In genomic region chr6:15337584-15337981, GRCh38 we compare ENCODE assay signal across 18 cellular contexts.
DNase-seq lines count a peak whose midpoint lies in the region; ATAC-seq and TF ChIP-seq lines count a peak whose summit lies in the region.
"Had no signal": no experiment of that assay in that cellular context is flagged by ENCODE, and none has a peak within 500 bp of the region (broad histone marks: within the 10 kb centered on the region; RNA-seq: fewer than 3 reads in every experiment).

No MANE protein-coding gene starts in this region.

- no peak overlapping the region for H3K4me3 Mint-ChIP-seq in activated T-cell treated with anti-CD3 and anti-CD28 coated beads, Interleukin-2, amount 50 U/mL, for 72 hours
- H3K4me3 Mint-ChIP-seq in activated T-cell treated with anti-CD3 and anti-CD28 coated beads, Interleukin-2, amount 50 U/mL, for 4 hours: no peak overlapping the region
- no peak overlapping the region for H3K4me3 Mint-ChIP-seq in endodermal cell

- TF ChIP-seq CTCF in endodermal cell (conservative IDR thresholded peaks at IDR 0.05): peak; percentile 48

- H3K27me3 ChIP-seq in endodermal cell (ENCODE audit: control insufficient read depth, insufficient read depth, low read length, poor library complexity, severe bottlenecking): no peaks in the 10 kb centered on the region
- no peaks in the 10 kb centered on the region for H3K27me3 ChIP-seq in trophoblast cell (ENCODE audit: insufficient read depth, low read length)
- H3K27me3 ChIP-seq: transverse colon had no signal

- H3K27ac Mint-ChIP-seq in activated T-cell treated with anti-CD3 and anti-CD28 coated beads, Interleukin-2, amount 50 U/mL, for 72 hours: peak overlapping the region; percentile 16
- H3K27ac Mint-ChIP-seq in endodermal cell: peak overlapping the region; percentile 36

- H3K9ac ChIP-seq in endodermal cell (ENCODE audit: extremely low read depth, low read length, poor library complexity, severe bottlenecking): no peak overlapping the region
- H3K9ac ChIP-seq in trophoblast cell (ENCODE audit: low read length): peak overlapping the region; percentile 65

- H3K14ac ChIP-seq in trophoblast cell (ENCODE audit: low read length): no peak overlapping the region

- H3K4me1 ChIP-seq in endodermal cell (ENCODE audit: control insufficient read depth, insufficient read depth, low read length): peaks cover 24% of the 10 kb centered on the region
- H3K4me1 ChIP-seq in trophoblast cell (ENCODE audit: control insufficient read depth in 1 of 2, insufficient read depth in 2 of 2, low read length in 2 of 2): peaks cover 3 to 12% of the 10 kb centered on the region in 2 experiments

- H3K18ac ChIP-seq in trophoblast cell (ENCODE audit: low read length): no peak overlapping the region

- H2AFZ ChIP-seq in trophoblast cell (ENCODE audit: insufficient read depth, low read length, poor library complexity): no peak overlapping the region

- H3K4me2 ChIP-seq in trophoblast cell (ENCODE audit: low read length): no peak overlapping the region

- DNase-seq in activated T-cell treated with anti-CD3 and anti-CD28 coated beads, Interleukin-2, amount 50 U/mL, for 72 hours: no peak
- no peak for DNase-seq in activated T-cell treated with anti-CD3 and anti-CD28 coated beads, Interleukin-2, amount 50 U/mL, for 4 hours
- peak; percentile 64 for DNase-seq in OCI-M1 (lab: John Stamatoyannopoulos, UW)
- no peak for DNase-seq in endodermal cell
- DNase-seq in trophoblast cell: no peak
- no peak for DNase-seq in NAMALWA (ENCODE audit: low spot score)
- no peak for DNase-seq in stimulated activated CD4-positive, alpha-beta T cell treated with anti-CD3 and anti-CD28 coated beads, Interleukin-12 subunit alpha, Interleukin-12 subunit beta, amount 100 ng/mL, for 4 hours
- DNase-seq: ACHN; activated CD4-positive, alpha-beta T cell treated with anti-CD3 and anti-CD28 coated beads, Interleukin-2, amount 10 ng/mL, durations not matched to agents 24 days and 14 days; cortex of kidney; EL; foreskin fibroblast; NCI-H2029; SIG-M5; transverse colon had no signal

- H3K36me3 Mint-ChIP-seq in activated T-cell treated with anti-CD3 and anti-CD28 coated beads, Interleukin-2, amount 50 U/mL, for 72 hours (ENCODE audit: insufficient read depth in 2 of 2): peaks cover 3 to 8% of the 10 kb centered on the region in 2 donors
- peaks cover 12% of the 10 kb centered on the region for H3K36me3 Mint-ChIP-seq in activated T-cell treated with anti-CD3 and anti-CD28 coated beads, Interleukin-2, amount 50 U/mL, for 4 hours (ENCODE audit: insufficient read depth)
- H3K36me3 Mint-ChIP-seq in endodermal cell (ENCODE audit: low read depth): peaks cover 2% of the 10 kb centered on the region
- H3K36me3 Mint-ChIP-seq: IgD-negative memory B cell had no signal

- no peak overlapping the region for H2BK120ac ChIP-seq in trophoblast cell (ENCODE audit: insufficient read depth, low read length, poor library complexity)

- H3K27ac ChIP-seq in endodermal cell (ENCODE audit: low read depth, low read length) (no peak overlapping the region), trophoblast cell (ENCODE audit: low read depth, low read length) (no peak overlapping the region)
- H3K27ac ChIP-seq: transverse colon had no signal

- H3K4me1 Mint-ChIP-seq in activated T-cell treated with anti-CD3 and anti-CD28 coated beads, Interleukin-2, amount 50 U/mL, for 72 hours (ENCODE audit: low read depth): peaks cover 89% of the 10 kb centered on the region
- peaks cover 75% of the 10 kb centered on the region for H3K4me1 Mint-ChIP-seq in activated T-cell treated with anti-CD3 and anti-CD28 coated beads, Interleukin-2, amount 50 U/mL, for 4 hours (ENCODE audit: low read depth)
- H3K4me1 Mint-ChIP-seq in endodermal cell: peaks cover 47% of the 10 kb centered on the region

- H3K9me3 ChIP-seq in endodermal cell (ENCODE audit: control insufficient read depth, low read length) (no peaks in the 10 kb centered on the region), trophoblast cell (ENCODE audit: insufficient read depth, low read depth, low read length) (no peaks in the 10 kb centered on the region)
- H3K9me3 ChIP-seq: transverse colon had no signal

- H4K91ac ChIP-seq in trophoblast cell (ENCODE audit: low read depth, low read length): no peak overlapping the region

- H3K23ac ChIP-seq in trophoblast cell (ENCODE audit: low read length): no peak overlapping the region

- H3K4me3 ChIP-seq in endodermal cell (ENCODE audit: low read length) (no peak overlapping the region), trophoblast cell (ENCODE audit: low read depth, low read length) (no peak overlapping the region)
- H3K4me3 ChIP-seq: transverse colon had no signal

- H3K79me1 ChIP-seq in trophoblast cell (ENCODE audit: low read length): peaks cover 2% of the 10 kb centered on the region

- no peak overlapping the region for H4K8ac ChIP-seq in trophoblast cell (ENCODE audit: low read depth, low read length)

- ATAC-seq in activated T-cell treated with anti-CD3 and anti-CD28 coated beads, Interleukin-2, amount 50 U/mL, for 72 hours (replicated peaks in 1 of 2): no peak
- ATAC-seq in activated T-cell treated with anti-CD3 and anti-CD28 coated beads, Interleukin-2, amount 50 U/mL, for 4 hours: no peak
- ATAC-seq in HG03520 (IDR thresholded peaks at IDR 0.05; ENCODE audit: unreplicated experiment): no peak
- ATAC-seq: HCT116 had no signal

- no peak overlapping the region for H4K12ac ChIP-seq in trophoblast cell (ENCODE audit: low read depth, low read length)

- no peak overlapping the region for H2BK5ac ChIP-seq in trophoblast cell (ENCODE audit: low read depth, low read length, poor library complexity)

- H3K27me3 Mint-ChIP-seq in activated T-cell treated with anti-CD3 and anti-CD28 coated beads, Interleukin-2, amount 50 U/mL, for 72 hours (ENCODE audit: low read depth): no peaks in the 10 kb centered on the region
- H3K27me3 Mint-ChIP-seq in activated T-cell treated with anti-CD3 and anti-CD28 coated beads, Interleukin-2, amount 50 U/mL, for 4 hours (ENCODE audit: low read depth): no peaks in the 10 kb centered on the region
- no peaks in the 10 kb centered on the region for H3K27me3 Mint-ChIP-seq in endodermal cell (ENCODE audit: insufficient read depth)
- H3K27me3 Mint-ChIP-seq: activated CD4-positive, alpha-beta T cell treated with anti-CD3 and anti-CD28 coated beads, Interleukin-2, amount 10 ng/mL, durations not matched to agents 24 days and 14 days; IgD-negative memory B cell had no signal

- H3K36me3 ChIP-seq in endodermal cell (ENCODE audit: control insufficient read depth, insufficient read depth, low read length): no peaks in the 10 kb centered on the region
- peaks cover 0 to 1% of the 10 kb centered on the region in 2 experiments for H3K36me3 ChIP-seq in trophoblast cell (ENCODE audit: control insufficient read depth in 1 of 2, insufficient read depth in 2 of 2, low read length in 2 of 2)
- H3K36me3 ChIP-seq: transverse colon had no signal

- H3K9me3 Mint-ChIP-seq in activated T-cell treated with anti-CD3 and anti-CD28 coated beads, Interleukin-2, amount 50 U/mL, for 72 hours: no peaks in the 10 kb centered on the region
- H3K9me3 Mint-ChIP-seq in activated T-cell treated with anti-CD3 and anti-CD28 coated beads, Interleukin-2, amount 50 U/mL, for 4 hours: no peaks in the 10 kb centered on the region
- no peaks in the 10 kb centered on the region for H3K9me3 Mint-ChIP-seq in endodermal cell
- H3K9me3 Mint-ChIP-seq: activated CD4-positive, alpha-beta T cell treated with anti-CD3 and anti-CD28 coated beads, Interleukin-2, amount 10 ng/mL, durations not matched to agents 24 days and 14 days; IgD-negative memory B cell had no signal

- 20 to 71% methylated on average over 1 to 3 of the region's 3 CpGs for WGBS in endodermal cell (ENCODE audit: insufficient coverage in 1 of 2, insufficient read length in 1 of 2), 2 experiments
- WGBS in trophoblast cell (ENCODE audit: extremely low coverage, insufficient coverage, insufficient read length): no CpG with 5 or more reads among the region's 3 CpGs

- no peak overlapping the region for H2AK5ac ChIP-seq in trophoblast cell (ENCODE audit: low read length)

- peaks cover 5% of the 10 kb centered on the region for H3K79me2 ChIP-seq in trophoblast cell (ENCODE audit: control insufficient read depth, insufficient read depth, low read length, poor library complexity)

- H3K4ac ChIP-seq in trophoblast cell (ENCODE audit: low read depth, low read length): no peak overlapping the region

- no peak overlapping the region for H2BK12ac ChIP-seq in trophoblast cell (ENCODE audit: low read length)
